14 cellular contexts compared by ENCODE assay signal in genomic region chr3:59192473-59192872, GRCh38.
DNase-seq lines count a peak whose midpoint lies in the region; FAIRE-seq and TF ChIP-seq lines count a peak whose summit lies in the region.
"Had no signal": no experiment of that assay in that cellular context is flagged by ENCODE, and none has a peak within 500 bp of the region (broad histone marks: within the 10 kb centered on the region; RNA-seq: fewer than 3 reads in every experiment).

No MANE protein-coding gene starts in this region.

- H3K4me3 ChIP-seq in adipocyte (ENCODE audit: low read length), result no peak overlapping the region
- H3K4me3 ChIP-seq: heart left ventricle, pancreas had no signal

- no peaks in the 10 kb centered on the region for H3K9me3 ChIP-seq in adipocyte (ENCODE audit: control insufficient read depth, low read length)
- H3K9me3 ChIP-seq: heart left ventricle, pancreas had no signal

- no peak overlapping the region for H3K9ac ChIP-seq in adipocyte (ENCODE audit: low read length)

- peak; percentile 93 for FAIRE-seq in H54 (lab: Jason Lieb, UNC)
- FAIRE-seq: pancreas had no signal

- DNase-seq in H54 (ENCODE audit: insufficient read length, low spot score), result peak; percentile 14
- peak; percentile 15 for DNase-seq in adipocyte (ENCODE audit: low read depth)
- peak; percentile 73 for DNase-seq in fibroblast of peridontal ligament (ENCODE audit: extremely low read depth)
- DNase-seq in stromal cell of bone marrow (ENCODE audit: low read depth), result peak; percentile 78
- DNase-seq in NCI-H748 (lab: John Stamatoyannopoulos, UW; ENCODE audit: unreplicated experiment), result no peak
- no peak for DNase-seq in HK-2 (ENCODE audit: unreplicated experiment)
- no peak for DNase-seq in NCI-H748 treated with DMSO at 0.1 percent for 48 hours (lab: John Stamatoyannopoulos, UW)
- DNase-seq: activated effector memory CD4-positive, alpha-beta T cell treated with Interleukin-2 at 50 U/mL for 16 hours; effector CD8-positive, alpha-beta T cell; heart left ventricle; left colon; NCI-H1694 treated with DMSO at 0.1 percent for 48 hours; NCI-H510A; pancreas had no signal

- no peaks in the 10 kb centered on the region for H3K27me3 ChIP-seq in adipocyte (replicated peaks; ENCODE audit: control insufficient read depth, insufficient read depth, low read length)
- H3K27me3 ChIP-seq: heart left ventricle, pancreas had no signal

- TF ChIP-seq POLR2A in H54 (IDR thresholded peaks at IDR 0.05; ENCODE audit: low read depth, low read length), result no peak

- H3K36me3 ChIP-seq in adipocyte (ENCODE audit: control insufficient read depth, insufficient read depth, low read length, severe bottlenecking), result no peaks in the 10 kb centered on the region
- H3K36me3 ChIP-seq: heart left ventricle, pancreas had no signal

- H3K4me1 ChIP-seq in adipocyte (ENCODE audit: control insufficient read depth, insufficient read depth, low read length), result peaks cover 24% of the 10 kb centered on the region
- H3K4me1 ChIP-seq: heart left ventricle, pancreas had no signal

Comparison
In these comparisons a context has a peak if more than half of its experiments do, and no peak if none do; other contexts are left out.
1. DNase-seq: peak in H54 (single experiment), adipocyte (single experiment), fibroblast of peridontal ligament (single experiment) and stromal cell of bone marrow (single experiment); none in NCI-H748 (single experiment), HK-2 (single experiment) and NCI-H748 treated with DMSO at 0.1 percent for 48 hours (single experiment).